In the genomic region with DNA sequence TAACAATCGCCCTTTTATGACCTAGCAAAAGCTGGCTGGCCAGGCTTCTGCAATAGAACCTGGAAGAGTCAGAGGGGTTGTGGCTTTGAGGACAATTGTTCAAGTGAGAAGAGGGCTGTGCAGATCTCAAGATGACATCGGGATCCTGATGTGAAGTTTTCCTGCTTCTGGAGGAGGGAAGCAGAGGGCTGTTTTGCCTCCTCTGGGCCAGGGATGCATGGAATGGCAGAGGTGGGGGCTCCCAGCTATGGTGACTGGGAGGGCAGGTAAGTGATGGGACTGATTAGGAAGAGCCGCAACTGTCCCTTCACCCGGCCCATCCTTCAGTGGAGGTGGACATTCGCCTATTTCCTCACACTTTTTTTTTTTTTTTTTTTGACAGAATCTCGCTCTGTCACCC, we compare ENCODE assay signal across 20 cellular contexts. TPM values are rescaled to one million over a fixed set of nuclear protein-coding genes. Genes with fewer than 3 reads are reported as not detected.
"Had no signal": no experiment of that assay in that cellular context is flagged by ENCODE, and none has a peak within 500 bp of the region (broad histone marks: within the 10 kb centered on the region; RNA-seq: fewer than 3 reads in every experiment).

No MANE protein-coding gene starts in this region.

- H3K9me3 Mint-ChIP-seq: central memory CD8-positive, alpha-beta T cell; neural crest cell; stimulated activated memory B cell treated with anti-CD40 and anti-IgM and Interleukin-4, amounts not matched to agents 10 μg/mL and 1 μg/mL and 100 μg/mL, for 72 hours had no signal

- H3K27ac Mint-ChIP-seq: naive thymus-derived CD8-positive, alpha-beta T cell; stimulated activated memory B cell treated with anti-CD40 and anti-IgM and Interleukin-4, amounts not matched to agents 10 μg/mL and 1 μg/mL and 100 μg/mL, for 72 hours had no signal

- H3K36me3 Mint-ChIP-seq: naive thymus-derived CD8-positive, alpha-beta T cell; stimulated activated memory B cell treated with anti-CD40 and anti-IgM and Interleukin-4, amounts not matched to agents 10 μg/mL and 1 μg/mL and 100 μg/mL, for 72 hours had no signal

- H2AFZ ChIP-seq: parathyroid adenoma had no signal

- H3K4me3 Mint-ChIP-seq: central memory CD8-positive, alpha-beta T cell; naive thymus-derived CD8-positive, alpha-beta T cell; neural crest cell; stimulated activated memory B cell treated with anti-CD40 and anti-IgM and Interleukin-4, amounts not matched to agents 10 μg/mL and 1 μg/mL and 100 μg/mL, for 72 hours had no signal

- H3K27me3 ChIP-seq: cardiac muscle cell, right atrium auricular region had no signal

- H3K4me1 Mint-ChIP-seq: central memory CD8-positive, alpha-beta T cell had no signal

- H3K27ac ChIP-seq: cardiac muscle cell, left lung, neutrophil, parathyroid adenoma, prostate gland, right atrium auricular region, sigmoid colon, thoracic aorta, tibial nerve had no signal

- H3K9me3 ChIP-seq: left lung, neutrophil, prostate gland, right atrium auricular region, sigmoid colon, thoracic aorta, tibial nerve had no signal

- H3K36me3 ChIP-seq: cardiac muscle cell, left lung, neutrophil, prostate gland, right atrium auricular region, sigmoid colon, thoracic aorta, tibial nerve had no signal

- ATAC-seq: left lung; naive thymus-derived CD8-positive, alpha-beta T cell; stimulated activated memory B cell treated with anti-CD40 and anti-IgM and Interleukin-4, amounts not matched to agents 10 μg/mL and 1 μg/mL and 100 μg/mL, for 72 hours; stimulated activated naive CD8-positive, alpha-beta T cell treated with anti-CD3 and anti-CD28 coated beads, Interleukin-15, Interleukin-2, amounts not matched to agents 100 U/mL and 50 U/mL, for 24 hours had no signal

- H3K4me3 ChIP-seq: cardiac muscle cell, left lung, prostate gland, right atrium auricular region, sigmoid colon, thoracic aorta, tibial nerve had no signal

- H3K79me2 ChIP-seq: parathyroid adenoma had no signal

- H3K4me1 ChIP-seq: parathyroid adenoma, prostate gland, right atrium auricular region, sigmoid colon had no signal

- DNase-seq: cortex of kidney; effector CD4-positive, alpha-beta T cell; kidney; left lung; mesendoderm; naive thymus-derived CD8-positive, alpha-beta T cell; sigmoid colon; stimulated activated CD4-positive, alpha-beta T cell treated with anti-CD3 and anti-CD28 coated beads, Interleukin-4, amount 100 ng/mL, for 4 hours; stimulated activated naive CD8-positive, alpha-beta T cell treated with anti-CD3 and anti-CD28 coated beads, Interleukin-15, Interleukin-2, amounts not matched to agents 100 U/mL and 50 U/mL, for 24 hours had no signal

RNA-seq across cellular contexts. Expression of gene NNAT, which starts 50.0 kb away (rescaled TPM):
- total RNA-seq: lung microvascular endothelial cell; naive thymus-derived CD8-positive, alpha-beta T cell had no signal
